In genomic region chr1:201254625-201255469, GRCh38 we compare ENCODE assay signal across 8 cellular contexts. TPM values are rescaled to one million over a fixed set of nuclear protein-coding genes. Genes with fewer than 3 reads are reported as not detected.
DNase-seq lines count a peak whose midpoint lies in the region; ATAC-seq, FAIRE-seq and TF ChIP-seq lines count a peak whose summit lies in the region.

No MANE protein-coding gene starts in this region.

- H3K9ac ChIP-seq in OCI-LY3 (ENCODE audit: low read length) = no peak overlapping the region

- WGBS in ovary, 3 donors = 47 to 52% (median 49%) methylated on average over 24 of the region's 24 CpGs

- H3K36me3 Mint-ChIP-seq in activated T-cell treated with anti-CD3 and anti-CD28 coated beads, Interleukin-2, amount 50 U/mL, for 72 hours (ENCODE audit: insufficient read depth in 2 of 2) = no peaks in the 10 kb centered on the region

- no peak for TF ChIP-seq POLR2A in ovary (IDR thresholded peaks at IDR 0.05)

- no peak overlapping the region for H3K4me3 Mint-ChIP-seq in activated T-cell treated with anti-CD3 and anti-CD28 coated beads, Interleukin-2, amount 50 U/mL, for 72 hours

- TF ChIP-seq CTCF in BJ (IDR thresholded peaks at IDR 0.05; ENCODE audit: insufficient read depth, low read depth, low read length) = peak; percentile 99
- peak; percentile 99 for TF ChIP-seq CTCF in OCI-LY3 (IDR thresholded peaks at IDR 0.05; ENCODE audit: low read depth, low read length)
- TF ChIP-seq CTCF in foreskin keratinocyte (conservative IDR thresholded peaks at IDR 0.05) = peak; percentile 98
- TF ChIP-seq CTCF in ovary (IDR thresholded peaks at IDR 0.05) = peak in 2 of 3 donors; percentile 7 to 32

- H3K27ac Mint-ChIP-seq in activated T-cell treated with anti-CD3 and anti-CD28 coated beads, Interleukin-2, amount 50 U/mL, for 72 hours = no peak overlapping the region

- no peak for TF ChIP-seq EP300 in ovary (IDR thresholded peaks at IDR 0.05)

- H3K27ac ChIP-seq in OCI-LY3 (ENCODE audit: low read length) = no peak overlapping the region
- peak overlapping the region; percentile 29 for H3K27ac ChIP-seq in foreskin keratinocyte
- H3K27ac ChIP-seq in ovary = no peak overlapping the region

- H2AFZ ChIP-seq in OCI-LY3 (ENCODE audit: low read depth, low read length) = peak overlapping the region; percentile 35; the same call in 1 of the 2 replicates

- H3K36me3 ChIP-seq in BJ (ENCODE audit: control insufficient read depth, insufficient read depth, low read length) = no peaks in the 10 kb centered on the region
- no peaks in the 10 kb centered on the region for H3K36me3 ChIP-seq in OCI-LY3 (replicated peaks; ENCODE audit: low read depth, low read length)
- no peaks in the 10 kb centered on the region for H3K36me3 ChIP-seq in ovary

- intact Hi-C loops in ovary (cut with DNase I) = no loop called here

- H3K4me1 ChIP-seq in OCI-LY3 (ENCODE audit: low read length) = no peaks in the 10 kb centered on the region
- peaks cover 9% of the 10 kb centered on the region for H3K4me1 ChIP-seq in foreskin keratinocyte
- no peaks in the 10 kb centered on the region for H3K4me1 ChIP-seq in ovary (ENCODE audit: insufficient read depth)

- H3K4me3 ChIP-seq in BJ (ENCODE audit: low read depth, low read length) = no peak overlapping the region
- H3K4me3 ChIP-seq in OCI-LY3 (ENCODE audit: low read length) = no peak overlapping the region
- no peak overlapping the region for H3K4me3 ChIP-seq in ovary

- no peaks in the 10 kb centered on the region for H3K9me3 Mint-ChIP-seq in activated T-cell treated with anti-CD3 and anti-CD28 coated beads, Interleukin-2, amount 50 U/mL, for 72 hours

- H4K20me1 ChIP-seq in OCI-LY3 (ENCODE audit: insufficient read depth, low read length) = no peaks in the 10 kb centered on the region

- H3K27me3 Mint-ChIP-seq in activated T-cell treated with anti-CD3 and anti-CD28 coated beads, Interleukin-2, amount 50 U/mL, for 72 hours (ENCODE audit: low read depth) = peaks cover 6% of the 10 kb centered on the region

- CTCF ChIA-PET in BJ (lab: Yijun Ruan, JAX) = interaction anchor here (0.5 to 6.7 kb wide), 44 partner anchors 8 to 370 kb away, joined by 3 to 144 read pairs (median 4); partner anchors contain the start of gene PKP1

- DNase-seq in BJ (ENCODE audit: low read depth) (no peak), GM19239 (ENCODE audit: insufficient read length, low spot score) (peak; percentile 90), foreskin keratinocyte (no peak), ovary (peak in 2 of 5 donors; percentile 39 to 51), urothelium cell line (ENCODE audit: low spot score) (peak; percentile 83), RCC 7860 (ENCODE audit: low spot score) (no peak)
- peak; percentile 71 to 79 for DNase-seq in activated T-cell treated with anti-CD3 and anti-CD28 coated beads, Interleukin-2, amount 50 U/mL, for 72 hours

- H3K9me3 ChIP-seq in OCI-LY3 (ENCODE audit: insufficient read depth, low read length) (no peaks in the 10 kb centered on the region), ovary (no peaks in the 10 kb centered on the region)

- H3K27me3 ChIP-seq in BJ (ENCODE audit: control insufficient read depth, insufficient read depth, low read length) (peaks cover 1% of the 10 kb centered on the region; the same call in 1 of the 2 replicates), OCI-LY3 (ENCODE audit: low read depth, low read length) (no peaks in the 10 kb centered on the region), foreskin keratinocyte (no peaks in the 10 kb centered on the region), ovary (no peaks in the 10 kb centered on the region)

- ATAC-seq in activated T-cell treated with anti-CD3 and anti-CD28 coated beads, Interleukin-2, amount 50 U/mL, for 72 hours (replicated peaks in 1 of 2) = peak; percentile 53 to 56
- peak; percentile 38 for ATAC-seq in foreskin keratinocyte

- H3K4me1 Mint-ChIP-seq in activated T-cell treated with anti-CD3 and anti-CD28 coated beads, Interleukin-2, amount 50 U/mL, for 72 hours (ENCODE audit: low read depth) = no peaks in the 10 kb centered on the region

- FAIRE-seq in GM19239 (lab: Jason Lieb, UNC) (no peak), urothelium cell line (lab: Jason Lieb, UNC) (no peak), RCC 7860 (lab: Jason Lieb, UNC) (no peak)

- POLR2A ChIA-PET in BJ (lab: Charles Lee) = no interaction called here

- peak overlapping the region; percentile 34 for H3K4me2 ChIP-seq in OCI-LY3 (ENCODE audit: low read length)

- H3K79me2 ChIP-seq in OCI-LY3 (ENCODE audit: low read length) = no peaks in the 10 kb centered on the region

RNA-seq across cellular contexts. Expression of gene PKP1, which starts 28.5 kb away (rescaled TPM):
- polyA plus RNA-seq in BJ (2011; rRNA removed) (0.05 TPM in 2 replicates), foreskin keratinocyte (92.5 and 104 TPM in 2 replicates), ovary (under 1 TPM; 0.05 to 0.18 TPM)
- 0.05 TPM in 1 of 2 replicates, not detected in the other for polyA minus RNA-seq in BJ (2011; rRNA and poly(A)+ RNA removed)
- not detected for total RNA-seq in activated T-cell treated with anti-CD3 and anti-CD28 coated beads, Interleukin-2, amount 50 U/mL, for 72 hours
- total RNA-seq in foreskin keratinocyte (153 and 171 TPM in 2 replicates), ovary (under 1 TPM in 5 of 7 donors, not detected in 2; 0.07 to 0.48 (median 0.18) TPM)

Comparison
In these comparisons a context has a peak if more than half of its experiments do, and no peak if none do; other contexts are left out.
1. DNase-seq: peak in GM19239 (single experiment), activated T-cell treated with anti-CD3 and anti-CD28 coated beads, Interleukin-2, amount 50 U/mL, for 72 hours (2 of 2) and urothelium cell line (single experiment); none in BJ (single experiment), foreskin keratinocyte (0 of 2) and RCC 7860 (single experiment).
2. CTCF ChIP-seq: peak in every context shown above with its lines; median percentile 99 in BJ; 99 in OCI-LY3; 98 in foreskin keratinocyte; 20 in ovary.
3. RNA of gene PKP1, which starts 28.5 kb away (total RNA-seq): 153 to 171 TPM in foreskin keratinocyte; 0.07 to 0.48 TPM in ovary and not detected in activated T-cell treated with anti-CD3 and anti-CD28 coated beads, Interleukin-2, amount 50 U/mL, for 72 hours; every median in the first group is over 100 times any median in the second.